Comparison of ENCODE assay signal across 1 cellular context in the genomic region with DNA sequence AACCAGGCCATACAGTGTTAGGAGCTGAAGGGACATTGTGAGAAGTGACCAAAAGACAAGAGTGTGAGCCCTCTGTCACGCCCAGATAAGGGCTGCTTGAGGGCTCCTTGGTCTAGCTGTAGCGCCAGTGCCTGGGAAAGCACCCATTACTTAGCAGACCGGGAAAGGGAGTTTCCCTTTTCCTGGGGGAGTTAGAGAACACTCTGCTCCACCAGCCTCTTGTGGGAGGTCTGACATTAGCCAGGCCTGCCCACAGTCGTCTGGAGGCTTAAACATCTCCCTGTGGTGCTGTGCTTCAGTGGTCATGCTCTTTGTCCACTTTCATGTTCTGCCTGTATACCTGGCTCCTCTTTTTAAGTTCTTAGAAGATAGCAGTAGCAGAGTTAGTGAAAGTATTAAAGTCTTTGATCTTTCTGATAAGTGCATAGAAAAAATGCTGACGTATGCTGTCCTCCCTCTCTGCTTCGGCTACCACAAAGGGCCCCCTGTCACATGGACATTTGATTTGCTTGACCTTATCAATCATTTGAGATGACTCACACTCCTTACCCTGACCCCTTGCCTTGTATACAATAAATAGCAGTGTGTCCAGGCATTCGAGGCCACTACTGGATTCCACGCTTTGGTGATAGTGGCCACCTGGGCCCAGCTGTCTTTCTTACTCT.
TF ChIP-seq lines count a peak whose summit lies in the region.

No MANE protein-coding gene starts in this region.

TF ChIP-seq in IMR-90, 13 proteins besides CTCF, POLR2A, EP300 and RAD21:
- TF ChIP-seq, protein P1, sequence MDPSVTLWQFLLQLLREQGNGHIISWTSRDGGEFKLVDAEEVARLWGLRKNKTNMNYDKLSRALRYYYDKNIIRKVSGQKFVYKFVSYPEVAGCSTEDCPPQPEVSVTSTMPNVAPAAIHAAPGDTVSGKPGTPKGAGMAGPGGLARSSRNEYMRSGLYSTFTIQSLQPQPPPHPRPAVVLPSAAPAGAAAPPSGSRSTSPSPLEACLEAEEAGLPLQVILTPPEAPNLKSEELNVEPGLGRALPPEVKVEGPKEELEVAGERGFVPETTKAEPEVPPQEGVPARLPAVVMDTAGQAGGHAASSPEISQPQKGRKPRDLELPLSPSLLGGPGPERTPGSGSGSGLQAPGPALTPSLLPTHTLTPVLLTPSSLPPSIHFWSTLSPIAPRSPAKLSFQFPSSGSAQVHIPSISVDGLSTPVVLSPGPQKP (IDR thresholded peaks at IDR 0.05; ENCODE audit: borderline replicate concordance, low read depth, low read length), result no peak
- TF ChIP-seq CEBPB (IDR thresholded peaks at IDR 0.05; ENCODE audit: low read depth, low read length) (no peak), MAFK (IDR thresholded peaks at IDR 0.05; ENCODE audit: low read depth, low read length) (peak; percentile 39), CHD1 (IDR thresholded peaks at IDR 0.05; ENCODE audit: low read depth, low read length) (no peak)
- TF ChIP-seq, protein P2, sequence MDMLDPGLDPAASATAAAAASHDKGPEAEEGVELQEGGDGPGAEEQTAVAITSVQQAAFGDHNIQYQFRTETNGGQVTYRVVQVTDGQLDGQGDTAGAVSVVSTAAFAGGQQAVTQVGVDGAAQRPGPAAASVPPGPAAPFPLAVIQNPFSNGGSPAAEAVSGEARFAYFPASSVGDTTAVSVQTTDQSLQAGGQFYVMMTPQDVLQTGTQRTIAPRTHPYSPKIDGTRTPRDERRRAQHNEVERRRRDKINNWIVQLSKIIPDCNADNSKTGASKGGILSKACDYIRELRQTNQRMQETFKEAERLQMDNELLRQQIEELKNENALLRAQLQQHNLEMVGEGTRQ (IDR thresholded peaks at IDR 0.05; ENCODE audit: low read depth, low read length), result no peak
